1 cellular context compared by ENCODE assay signal in the genomic region with DNA sequence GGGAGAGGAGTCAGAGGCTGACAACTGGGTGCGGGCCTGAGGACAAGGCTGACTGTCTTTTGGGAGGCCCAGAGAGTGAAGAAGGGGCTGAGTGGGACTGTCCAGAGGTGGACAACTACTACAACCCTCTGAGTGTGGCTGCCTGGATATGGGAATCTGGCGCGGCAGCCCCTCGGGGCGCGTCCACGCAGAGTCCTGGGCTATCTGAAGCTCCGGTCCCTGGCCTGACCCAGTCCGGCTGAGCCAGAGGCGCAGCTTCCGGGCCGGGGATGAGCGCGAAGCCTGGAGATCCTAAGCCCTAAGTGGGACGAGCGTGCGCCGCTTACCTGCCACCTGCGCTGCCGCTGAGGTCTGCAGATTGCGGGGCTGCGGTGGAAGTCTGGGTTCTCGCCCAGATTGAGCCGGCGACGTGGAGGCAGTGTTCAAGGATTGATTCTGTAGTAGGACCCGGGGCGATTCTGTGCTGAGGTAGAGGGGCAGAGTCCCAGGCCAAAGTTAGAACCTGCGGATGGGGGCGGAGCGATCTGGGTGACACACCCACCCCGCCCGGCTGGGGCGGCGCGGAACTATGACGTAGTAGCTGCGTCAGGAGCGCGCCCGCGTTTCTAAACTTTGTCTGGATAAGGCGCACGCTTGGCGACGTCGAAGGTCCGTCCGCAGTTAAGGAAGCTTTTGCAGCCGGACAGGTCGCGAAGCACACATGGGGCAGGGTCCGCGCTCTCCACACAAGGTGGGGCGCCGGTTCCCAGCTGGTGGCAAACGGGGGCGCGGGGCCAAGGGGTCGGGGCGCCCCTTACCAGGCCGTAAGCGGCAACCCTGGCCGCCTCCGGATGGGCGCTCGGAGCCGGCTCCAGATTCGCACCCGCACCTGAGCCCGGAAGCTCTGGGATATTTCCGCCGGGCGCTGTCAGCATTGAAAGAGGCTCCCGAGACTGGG.
A peak's percentile ranks its signal among the peaks of the same experiment; 100 is the strongest.
TF ChIP-seq lines count a peak whose summit lies in the region.

DHRS1 (minus strand) TSS at position 526 of the 937 bp plus-strand sequence. CDS start 674 bp downstream, outside the sequence.
A gene with protein sequence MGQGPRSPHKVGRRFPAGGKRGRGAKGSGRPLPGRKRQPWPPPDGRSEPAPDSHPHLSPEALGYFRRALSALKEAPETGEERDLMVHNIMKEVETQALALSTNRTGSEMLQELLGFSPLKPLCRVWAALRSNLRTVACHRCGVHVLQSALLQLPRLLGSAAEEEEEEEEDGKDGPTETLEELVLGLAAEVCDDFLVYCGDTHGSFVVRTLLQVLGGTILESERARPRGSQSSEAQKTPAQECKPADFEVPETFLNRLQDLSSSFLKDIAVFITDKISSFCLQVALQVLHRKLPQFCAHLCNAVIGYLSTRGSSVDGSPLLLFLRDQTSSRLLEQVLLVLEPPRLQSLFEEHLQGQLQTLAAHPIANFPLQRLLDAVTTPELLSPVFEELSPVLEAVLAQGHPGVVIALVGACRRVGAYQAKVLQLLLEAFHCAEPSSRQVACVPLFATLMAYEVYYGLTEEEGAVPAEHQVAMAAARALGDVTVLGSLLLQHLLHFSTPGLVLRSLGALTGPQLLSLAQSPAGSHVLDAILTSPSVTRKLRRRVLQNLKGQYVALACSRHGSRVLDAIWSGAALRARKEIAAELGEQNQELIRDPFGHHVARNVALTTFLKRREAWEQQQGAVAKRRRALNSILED (plus strand): TSS at position 596 of the 937 bp plus-strand sequence. CDS start 105 bp downstream, at position 701.

TF ChIP-seq in SK-N-SH, 30 proteins besides CTCF, POLR2A, EP300 and RAD21 (continued from another document):
- peak; percentile 54; the same call in 1 of the 2 replicates for TF ChIP-seq TAF1 (IDR thresholded peaks at IDR 0.05; ENCODE audit: borderline replicate concordance, low read depth, low read length)
